In genomic region chr3:191688756-191689433, GRCh38 we compare ENCODE assay signal across 25 cellular contexts.
"Had no signal": no experiment of that assay in that cellular context is flagged by ENCODE, and none has a peak within 500 bp of the region (broad histone marks: within the 10 kb centered on the region; RNA-seq: fewer than 3 reads in every experiment).

No MANE protein-coding gene starts in this region.

- H3K27me3 ChIP-seq: ovary, right atrium auricular region, spleen, tibial artery had no signal

- H3K4me1 ChIP-seq: psoas muscle, right atrium auricular region, spleen, tibial artery had no signal

- H3K36me3 Mint-ChIP-seq: activated naive CD8-positive, alpha-beta T cell treated with anti-CD3 and anti-CD28 coated beads, Interleukin-2, amount 10 ng/mL, durations not matched to agents 7 days and 5 days; mesothelial cell of epicardium; naive thymus-derived CD8-positive, alpha-beta T cell had no signal

- H3K27ac ChIP-seq: ovary, psoas muscle, right atrium auricular region, tibial artery had no signal

- H3K4me3 Mint-ChIP-seq: activated CD4-positive, alpha-beta memory T cell treated with anti-CD3 and anti-CD28 coated beads, Interleukin-2, amount 10 ng/mL, durations not matched to agents 7 days and 5 days; activated naive CD4-positive, alpha-beta T cell treated with anti-CD3 and anti-CD28 coated beads for 36 hours; activated naive CD8-positive, alpha-beta T cell treated with anti-CD3 and anti-CD28 coated beads, Interleukin-2, amount 10 ng/mL, durations not matched to agents 7 days and 5 days; activated T-cell treated with anti-CD3 and anti-CD28 coated beads, Interleukin-2, amount 50 U/mL, for 72 hours; mesothelial cell of epicardium; naive thymus-derived CD8-positive, alpha-beta T cell; stimulated activated naive CD8-positive, alpha-beta T cell treated with anti-CD3 and anti-CD28 coated beads, Interleukin-15, amount 100 ng/mL, for 72 hours; T-helper 17 cell had no signal

- H3K4me1 Mint-ChIP-seq: activated CD4-positive, alpha-beta memory T cell treated with anti-CD3 and anti-CD28 coated beads, Interleukin-2, amount 10 ng/mL, durations not matched to agents 7 days and 5 days; activated naive CD8-positive, alpha-beta T cell treated with anti-CD3 and anti-CD28 coated beads, Interleukin-2, amount 10 ng/mL, durations not matched to agents 7 days and 5 days; naive thymus-derived CD8-positive, alpha-beta T cell; stimulated activated naive CD8-positive, alpha-beta T cell treated with anti-CD3 and anti-CD28 coated beads, Interleukin-15, amount 100 ng/mL, for 72 hours; T-helper 17 cell had no signal

- H3K9me3 ChIP-seq: ovary, psoas muscle, right atrium auricular region, tibial artery had no signal

- H3K36me3 ChIP-seq: ovary, right atrium auricular region, spleen, tibial artery had no signal

- H3K27me3 Mint-ChIP-seq: activated CD4-positive, alpha-beta memory T cell treated with anti-CD3 and anti-CD28 coated beads, Interleukin-2, amount 10 ng/mL, durations not matched to agents 7 days and 5 days; activated naive CD8-positive, alpha-beta T cell treated with anti-CD3 and anti-CD28 coated beads, Interleukin-2, amount 10 ng/mL, durations not matched to agents 7 days and 5 days; naive thymus-derived CD8-positive, alpha-beta T cell; stimulated activated naive CD8-positive, alpha-beta T cell treated with anti-CD3 and anti-CD28 coated beads, Interleukin-15, amount 100 ng/mL, for 72 hours; T-helper 17 cell had no signal

- DNase-seq: activated CD4-positive, alpha-beta memory T cell treated with anti-CD3 and anti-CD28 coated beads, Interleukin-2, amount 10 ng/mL, durations not matched to agents 7 days and 5 days; activated CD4-positive, alpha-beta T cell treated with anti-CD3 and anti-CD28 coated beads for 48 hours; activated effector memory CD4-positive, alpha-beta T cell treated with Interleukin-2 at 50 U/mL for 16 hours; activated naive CD4-positive, alpha-beta T cell treated with anti-CD3 and anti-CD28 coated beads for 36 hours; activated naive CD8-positive, alpha-beta T cell treated with anti-CD3 and anti-CD28 coated beads, Interleukin-2, amount 10 ng/mL, durations not matched to agents 7 days and 5 days; activated T-cell treated with anti-CD3 and anti-CD28 coated beads, Interleukin-2, amount 50 U/mL, for 72 hours; amygdala; cerebellar nuclear complex; cortex of kidney; effector CD4-positive, alpha-beta T cell; erythroblast; foreskin fibroblast; naive thymus-derived CD8-positive, alpha-beta T cell; ovary; psoas muscle; spleen; stimulated activated CD4-positive, alpha-beta T cell treated with anti-CD3 and anti-CD28 coated beads, Interleukin-4, amount 100 ng/mL, for 24 hours; stimulated activated naive CD8-positive, alpha-beta T cell treated with anti-CD3 and anti-CD28 coated beads, Interleukin-15, amount 100 ng/mL, for 72 hours; SW 1271; T-helper 17 cell; tibial artery had no signal

- ATAC-seq: activated T-cell treated with anti-CD3 and anti-CD28 coated beads, Interleukin-2, amount 50 U/mL, for 72 hours; left lobe of liver; naive thymus-derived CD8-positive, alpha-beta T cell; psoas muscle; stimulated activated naive CD8-positive, alpha-beta T cell treated with anti-CD3 and anti-CD28 coated beads, Interleukin-15, amount 100 ng/mL, for 72 hours; T-helper 17 cell had no signal

- H3K9me3 Mint-ChIP-seq: activated naive CD4-positive, alpha-beta T cell treated with anti-CD3 and anti-CD28 coated beads for 36 hours had no signal

- H3K4me3 ChIP-seq: lung, ovary, psoas muscle, right atrium auricular region, spleen, tibial artery had no signal

- H3K27ac Mint-ChIP-seq: activated CD4-positive, alpha-beta memory T cell treated with anti-CD3 and anti-CD28 coated beads, Interleukin-2, amount 10 ng/mL, durations not matched to agents 7 days and 5 days; activated naive CD4-positive, alpha-beta T cell treated with anti-CD3 and anti-CD28 coated beads for 36 hours; activated naive CD8-positive, alpha-beta T cell treated with anti-CD3 and anti-CD28 coated beads, Interleukin-2, amount 10 ng/mL, durations not matched to agents 7 days and 5 days; activated T-cell treated with anti-CD3 and anti-CD28 coated beads, Interleukin-2, amount 50 U/mL, for 72 hours; mesothelial cell of epicardium; naive thymus-derived CD8-positive, alpha-beta T cell; stimulated activated naive CD8-positive, alpha-beta T cell treated with anti-CD3 and anti-CD28 coated beads, Interleukin-15, amount 100 ng/mL, for 72 hours; T-helper 17 cell had no signal
